In genomic region chr2:237657063-237657462, GRCh38 we compare ENCODE assay signal across 34 cellular contexts. TPM values are rescaled to one million over a fixed set of nuclear protein-coding genes. Genes with fewer than 3 reads are reported as not detected.
DNase-seq lines count a peak whose midpoint lies in the region; ATAC-seq and TF ChIP-seq lines count a peak whose summit lies in the region.
"Had no signal": no experiment of that assay in that cellular context is flagged by ENCODE, and none has a peak within 500 bp of the region (broad histone marks: within the 10 kb centered on the region; RNA-seq: fewer than 3 reads in every experiment).

No MANE protein-coding gene starts in this region.

- H3K79me2 ChIP-seq in DND-41 (ENCODE audit: insufficient read depth, low read length) = no peaks in the 10 kb centered on the region

- H3K9me3 ChIP-seq in DND-41 (ENCODE audit: insufficient read depth, low read length, severe bottlenecking) (no peaks in the 10 kb centered on the region), HEK293 (ENCODE audit: control insufficient read depth, insufficient read depth, low read depth, low read length) (no peaks in the 10 kb centered on the region), T-helper 17 cell (ENCODE audit: control insufficient read depth, low read length, poor library complexity, severe bottlenecking) (no peaks in the 10 kb centered on the region), endodermal cell (ENCODE audit: control insufficient read depth, low read length) (peaks cover 67% of the 10 kb centered on the region), breast epithelium (no peaks in the 10 kb centered on the region)
- H3K9me3 ChIP-seq: BE2C, Caco-2 had no signal

- TF ChIP-seq CTCF in DND-41 (IDR thresholded peaks at IDR 0.05; ENCODE audit: borderline replicate concordance, extremely low read depth, low read length, poor library complexity, severe bottlenecking) (peak; percentile 17), HEK293 (tag by site-specific recombination; IDR thresholded peaks at IDR 0.05) (no peak), endodermal cell (conservative IDR thresholded peaks at IDR 0.05) (no peak), breast epithelium (IDR thresholded peaks at IDR 0.05) (no peak)

- H3K9me3 Mint-ChIP-seq in endodermal cell = peaks cover 35% of the 10 kb centered on the region

- WGBS in endodermal cell (ENCODE audit: insufficient coverage in 1 of 2, insufficient read length in 1 of 2), 2 experiments = 94 to 100% methylated on average over 3 to 5 of the region's 5 CpGs

- no peak overlapping the region for H2AFZ ChIP-seq in DND-41 (ENCODE audit: low read depth, low read length)

- H3K4me3 Mint-ChIP-seq in T-helper 17 cell (peak overlapping the region; percentile 0), endodermal cell (no peak overlapping the region)
- H3K4me3 Mint-ChIP-seq: B cell; CD14-positive monocyte; CD4-positive, alpha-beta memory T cell; CD4-positive, alpha-beta T cell; CD4-positive, CD25-positive, alpha-beta regulatory T cell; CD8-positive, alpha-beta memory T cell; CD8-positive, alpha-beta T cell had no signal

- ATAC-seq in DND-41 (ENCODE audit: insufficient read depth, low read depth) (no peak), T-helper 17 cell (no peak), HG02678 (IDR thresholded peaks at IDR 0.05; ENCODE audit: unreplicated experiment) (no peak)
- ATAC-seq: A549; CD8-positive, alpha-beta T cell had no signal

- H3K27me3 ChIP-seq in DND-41 (ENCODE audit: insufficient read depth, low read length, poor library complexity) (peaks cover 13% of the 10 kb centered on the region), endodermal cell (ENCODE audit: control insufficient read depth, insufficient read depth, low read length, poor library complexity, severe bottlenecking) (no peaks in the 10 kb centered on the region), breast epithelium (no peaks in the 10 kb centered on the region)
- H3K27me3 ChIP-seq: BE2C; BLaER1; BLaER1 treated with 17β-estradiol and CSF1 and Interleukin-3, amounts not matched to agents 10 nM and 100 nM had no signal

- H3K4me3 ChIP-seq in DND-41 (ENCODE audit: low read depth in 1 of 2, low read length in 2 of 2) = no peak overlapping the region
- no peak overlapping the region for H3K4me3 ChIP-seq in HEK293 (ENCODE audit: low read depth, low read length)
- H3K4me3 ChIP-seq in endodermal cell (ENCODE audit: low read length) = peak overlapping the region; percentile 68
- no peak overlapping the region for H3K4me3 ChIP-seq in breast epithelium
- H3K4me3 ChIP-seq: A549; BLaER1; BLaER1 treated with 17β-estradiol and CSF1 and Interleukin-3, amounts not matched to agents 10 nM and 100 nM had no signal

- DNase-seq in DND-41 (no peak), T-helper 17 cell (no peak), endodermal cell (no peak), DMS114 treated with DMSO at 0.1 percent for 48 hours (lab: John Stamatoyannopoulos, UW; ENCODE audit: unreplicated experiment) (no peak), NCI-H2171 treated with DMSO at 0.1 percent for 48 hours (lab: John Stamatoyannopoulos, UW) (no peak), breast epithelium (ENCODE audit: low spot score in 2 of 2) (no peak)
- DNase-seq: 8988T; ACHN; AML-193; BE2C; C1 segment of cervical spinal cord; Caco-2; Calu3; CD4-positive, alpha-beta memory T cell; CD4-positive, alpha-beta T cell; CD4-positive, CD25-positive, alpha-beta regulatory T cell; CD8-positive, alpha-beta memory T cell; COR-L47; DMS 273 treated with DMSO at 0.1 percent for 48 hours; DMS153; DMS53; DMS79; DMS79 treated with DMSO at 0.1 percent for 48 hours; EL had no signal

- H3K9ac ChIP-seq in DND-41 (ENCODE audit: low read depth, low read length) (no peak overlapping the region), endodermal cell (ENCODE audit: extremely low read depth, low read length, poor library complexity, severe bottlenecking) (no peak overlapping the region)
- H3K9ac ChIP-seq: BLaER1; BLaER1 treated with 17β-estradiol and CSF1 and Interleukin-3, amounts not matched to agents 10 nM and 100 nM had no signal

- H3K4me1 ChIP-seq in DND-41 (ENCODE audit: insufficient read depth, low read length) (no peaks in the 10 kb centered on the region), HEK293 (ENCODE audit: control insufficient read depth, insufficient read depth, low read length) (no peaks in the 10 kb centered on the region; the same call in 1 of the 2 replicates), endodermal cell (ENCODE audit: control insufficient read depth, insufficient read depth, low read length) (no peaks in the 10 kb centered on the region), breast epithelium (no peaks in the 10 kb centered on the region)
- H3K4me1 ChIP-seq: A549 had no signal

- H3K27me3 Mint-ChIP-seq in T-helper 17 cell (peaks cover 13% of the 10 kb centered on the region), endodermal cell (ENCODE audit: insufficient read depth) (no peaks in the 10 kb centered on the region)

- peaks cover 2% of the 10 kb centered on the region for H3K36me3 Mint-ChIP-seq in T-helper 17 cell (ENCODE audit: low read depth)
- H3K36me3 Mint-ChIP-seq in endodermal cell (ENCODE audit: low read depth) = peaks cover 50% of the 10 kb centered on the region
- H3K36me3 Mint-ChIP-seq: CD4-positive, alpha-beta memory T cell; CD8-positive, alpha-beta memory T cell; CD8-positive, alpha-beta T cell had no signal

- no peak for TF ChIP-seq POLR2A in breast epithelium (IDR thresholded peaks at IDR 0.05)

- H3K36me3 ChIP-seq in DND-41 (ENCODE audit: insufficient read depth, low read length) (no peaks in the 10 kb centered on the region), HEK293 (ENCODE audit: control insufficient read depth in 2 of 2, insufficient read depth in 1 of 2, low read length in 2 of 2) (peaks cover 0 to 6% of the 10 kb centered on the region in 2 experiments; a peak in 1 of 3 replicates), endodermal cell (ENCODE audit: control insufficient read depth, insufficient read depth, low read length) (peaks cover 55% of the 10 kb centered on the region), breast epithelium (no peaks in the 10 kb centered on the region)
- H3K36me3 ChIP-seq: BE2C had no signal

- H3K4me1 Mint-ChIP-seq in T-helper 17 cell = peaks cover 4% of the 10 kb centered on the region
- H3K4me1 Mint-ChIP-seq in endodermal cell = peaks cover 3% of the 10 kb centered on the region

- no peak overlapping the region for H3K27ac Mint-ChIP-seq in T-helper 17 cell
- H3K27ac Mint-ChIP-seq in endodermal cell = no peak overlapping the region
- H3K27ac Mint-ChIP-seq: B cell; CD14-positive monocyte; CD4-positive, alpha-beta memory T cell; CD4-positive, alpha-beta T cell; CD4-positive, CD25-positive, alpha-beta regulatory T cell; CD8-positive, alpha-beta T cell had no signal

- H3K27ac ChIP-seq in DND-41 (ENCODE audit: low read length) (no peak overlapping the region), HEK293 (ENCODE audit: extremely low read depth, low read depth, low read length) (no peak overlapping the region), endodermal cell (ENCODE audit: low read depth, low read length) (no peak overlapping the region), breast epithelium (no peak overlapping the region)
- H3K27ac ChIP-seq: 22Rv1; A549; BLaER1; BLaER1 treated with 17β-estradiol and CSF1 and Interleukin-3, amounts not matched to agents 10 nM and 100 nM; C4-2B had no signal

- intact Hi-C loops in breast epithelium (cut with DNase I; ENCODE audit: low total_unique reads) = no loop called here

- H3K4me2 ChIP-seq in DND-41 (ENCODE audit: insufficient read depth, low read length) = no peak overlapping the region
- H3K4me2 ChIP-seq: A549; BLaER1; BLaER1 treated with 17β-estradiol and CSF1 and Interleukin-3, amounts not matched to agents 10 nM and 100 nM had no signal

- H4K20me1 ChIP-seq in DND-41 (ENCODE audit: insufficient read depth, low read length) = no peaks in the 10 kb centered on the region

- POLR2A ChIA-PET in HEK293 (lab: Yijun Ruan, JAX) = no interaction called here

- CTCF ChIA-PET in HEK293 (lab: Yijun Ruan, JAX) = no interaction called here

TF ChIP-seq in HEK293, 187 proteins besides CTCF, POLR2A, EP300 and RAD21:
- TF ChIP-seq ZNF133 (tag by site-specific recombination; IDR thresholded peaks at IDR 0.05) = peak; percentile 92
- TF ChIP-seq ZNF792 (tag by site-specific recombination; IDR thresholded peaks at IDR 0.05) = no peak

RNA-seq across cellular contexts. Expression of gene LRRFIP1, which starts 29.7 kb away (rescaled TPM):
- total RNA-seq in T-helper 17 cell (100 to 1,000 TPM; 175 to 225 TPM), endodermal cell (100 to 1,000 TPM; 102 to 132 TPM), breast epithelium (100 to 1,000 TPM in 2 of 3 donors, 10 to 100 TPM in 1; 82.6 to 136 (median 130) TPM)
- 54.2 TPM for polyA plus RNA-seq in endodermal cell (2013, experiment 1 of 2)
- polyA plus RNA-seq in endodermal cell (2013, experiment 2 of 2) = 58.4 TPM
